1 cellular context compared by ENCODE assay signal in the genomic region with DNA sequence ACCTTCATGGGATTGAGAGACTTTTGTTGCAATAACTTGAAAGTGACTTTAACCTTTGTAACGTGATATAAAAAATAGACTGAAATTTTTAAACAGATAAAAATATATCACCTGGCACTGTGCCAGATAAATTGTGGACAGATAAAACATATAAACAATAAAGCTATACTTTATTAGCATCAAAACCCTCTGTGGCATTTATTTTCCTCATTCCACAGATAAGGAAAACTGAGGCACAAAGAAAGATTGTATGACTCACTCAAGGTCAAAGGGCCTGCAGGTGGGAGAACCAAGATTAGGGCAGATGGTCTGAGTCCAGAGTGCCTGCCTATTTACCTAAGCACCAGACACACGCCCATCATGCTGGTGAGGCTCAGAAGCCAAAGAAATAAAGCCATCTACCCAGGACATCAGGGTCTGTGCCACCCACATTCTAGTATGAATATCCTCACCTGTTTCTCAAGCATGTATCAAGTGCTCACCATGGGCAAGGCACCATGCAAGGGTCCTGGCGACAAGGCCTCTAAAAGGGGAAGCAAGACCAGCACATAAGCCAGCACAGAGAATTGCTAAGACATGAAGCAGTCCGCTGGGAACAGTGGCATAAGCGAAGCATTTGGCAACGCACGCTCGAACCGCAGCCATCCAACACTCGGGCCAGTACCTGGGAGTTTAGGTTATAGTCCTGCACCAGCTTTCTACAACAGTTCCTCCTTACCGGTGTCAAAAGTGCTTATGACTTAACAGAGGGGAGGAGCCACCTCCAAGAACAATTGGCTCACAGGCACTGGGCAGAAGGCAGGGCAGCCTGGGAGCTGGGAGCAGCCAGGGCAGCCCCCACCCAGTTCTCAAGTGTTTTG.
TF ChIP-seq lines count a peak whose summit lies in the region.

No MANE protein-coding gene starts in this region.

TF ChIP-seq in HEK293, 187 proteins besides CTCF, POLR2A, EP300 and RAD21 (continued from another document):
- no peak for TF ChIP-seq ZNF544 (tag by site-specific recombination; IDR thresholded peaks at IDR 0.05)
